8 cellular contexts compared by ENCODE assay signal in the genomic region with DNA sequence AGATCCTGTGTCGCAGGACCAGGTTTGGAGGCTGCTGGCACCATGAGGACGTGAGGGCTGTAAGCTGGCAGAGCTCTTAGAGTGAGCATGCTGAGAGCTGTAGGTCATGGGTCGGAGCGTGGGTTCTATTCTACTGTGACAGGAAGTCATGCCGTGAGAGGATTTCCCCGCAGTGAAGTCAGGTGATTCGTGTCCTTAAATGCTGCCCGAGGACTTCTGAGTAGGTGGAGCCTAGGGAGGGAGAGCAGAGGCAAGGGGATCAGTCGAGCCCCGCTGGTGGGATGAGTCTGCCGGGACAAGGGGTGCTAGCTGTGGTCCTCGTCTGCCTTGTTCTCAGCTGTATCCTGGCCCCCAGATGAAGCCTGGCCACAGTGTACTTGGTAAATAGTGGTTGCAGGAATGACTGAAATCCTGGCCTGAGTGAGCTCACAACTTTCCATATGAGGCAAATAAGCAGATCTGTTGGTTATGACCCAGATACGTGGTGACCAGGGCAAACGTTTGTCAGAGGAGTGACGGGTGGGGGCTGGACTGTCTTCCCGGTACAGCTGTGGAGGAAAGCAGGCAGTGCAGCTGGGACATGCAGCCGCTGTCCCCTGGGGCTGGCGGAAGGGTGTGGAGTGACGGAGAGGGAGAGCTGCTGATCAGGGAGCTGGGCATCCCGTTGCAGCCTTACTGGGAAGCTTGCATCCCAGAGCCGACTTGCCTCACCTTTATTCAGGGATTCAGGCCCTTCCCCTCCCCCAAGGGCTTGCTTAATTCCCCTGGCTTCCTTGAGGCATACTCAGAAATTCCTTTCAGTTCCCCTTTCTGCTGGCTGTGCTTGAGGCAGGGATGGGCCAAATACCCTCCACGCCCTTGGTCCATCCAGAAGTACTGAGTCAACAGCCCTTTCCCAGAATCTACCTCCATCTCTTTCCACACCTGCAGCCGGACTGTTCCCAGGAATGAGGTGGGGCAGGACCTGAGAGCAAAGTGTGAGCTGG.
DNase-seq lines count a peak whose midpoint lies in the region; ATAC-seq lines count a peak whose summit lies in the region.

No MANE protein-coding gene starts in this region.

- peak; percentile 64 for DNase-seq in EH (ENCODE audit: low read depth)
- DNase-seq in M059J (ENCODE audit: low read depth): peak; percentile 53
- DNase-seq in activated CD8-positive, alpha-beta memory T cell treated with anti-CD3 and anti-CD28 coated beads, Interleukin-2, amount 50 U/mL, for 48 hours: peak; percentile 72
- peak; percentile 37 for DNase-seq in globus pallidus (ENCODE audit: low spot score)
- DNase-seq in renal cortical epithelial cell (ENCODE audit: low read depth): peak; percentile 84
- DNase-seq in 8988T: no peak
- no peak for DNase-seq in HCEC 1CT

- peak; percentile 83 for ATAC-seq in GM21723 (IDR thresholded peaks at IDR 0.05; ENCODE audit: unreplicated experiment)

Comparison
In these comparisons a context has a peak if more than half of its experiments do, and no peak if none do; other contexts are left out.
1. DNase-seq: peak in EH (single experiment), M059J (single experiment), activated CD8-positive, alpha-beta memory T cell treated with anti-CD3 and anti-CD28 coated beads, Interleukin-2, amount 50 U/mL, for 48 hours (single experiment), globus pallidus (single experiment) and renal cortical epithelial cell (single experiment); none in 8988T (single experiment) and HCEC 1CT (single experiment).